Comparison of ENCODE assay signal across 18 cellular contexts in the genomic region with DNA sequence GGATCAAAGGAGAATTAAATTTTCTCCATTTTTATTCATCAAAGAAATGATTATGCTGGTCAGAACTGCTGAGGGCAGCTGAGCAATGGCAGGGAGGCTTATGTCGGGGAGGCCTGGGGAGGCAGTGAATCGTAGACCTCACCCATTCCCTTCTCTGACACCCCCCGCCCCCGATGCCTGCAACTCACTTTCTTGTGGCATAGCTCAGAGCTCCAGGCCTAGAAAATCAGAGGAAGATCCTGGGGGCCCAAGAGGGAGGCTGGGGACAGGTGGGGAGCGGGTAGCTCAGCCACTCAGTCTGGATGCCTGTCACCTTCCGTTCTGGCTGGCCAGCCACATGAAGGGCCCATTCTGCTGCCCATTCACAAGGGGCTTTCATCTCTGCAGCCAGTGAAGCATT.
"Had no signal": no experiment of that assay in that cellular context is flagged by ENCODE, and none has a peak within 500 bp of the region (broad histone marks: within the 10 kb centered on the region; RNA-seq: fewer than 3 reads in every experiment).

No MANE protein-coding gene starts in this region.

- H3K4me2 ChIP-seq: smooth muscle cell had no signal

- H3K27me3 ChIP-seq: adrenal gland, right lobe of liver, testis, upper lobe of left lung had no signal

- H3K4me3 Mint-ChIP-seq: activated CD4-positive, alpha-beta T cell treated with anti-CD3 and anti-CD28 coated beads, Interleukin-2, amount 10 ng/mL, durations not matched to agents 24 days and 14 days; activated naive CD4-positive, alpha-beta T cell treated with anti-CD3 and anti-CD28 coated beads, Interleukin-2, amount 10 ng/mL, durations not matched to agents 7 days and 5 days; naive thymus-derived CD8-positive, alpha-beta T cell; stimulated activated naive CD8-positive, alpha-beta T cell treated with anti-CD3 and anti-CD28 coated beads, Interleukin-15, amount 100 ng/mL, for 72 hours had no signal

- ATAC-seq: esophagus mucosa; left lobe of liver; naive thymus-derived CD8-positive, alpha-beta T cell; stimulated activated naive CD8-positive, alpha-beta T cell treated with anti-CD3 and anti-CD28 coated beads, Interleukin-15, amount 100 ng/mL, for 72 hours had no signal

- H3K9me3 Mint-ChIP-seq: activated CD4-positive, alpha-beta T cell treated with anti-CD3 and anti-CD28 coated beads, Interleukin-2, amount 10 ng/mL, durations not matched to agents 24 days and 14 days; activated naive CD4-positive, alpha-beta T cell treated with anti-CD3 and anti-CD28 coated beads, Interleukin-2, amount 10 ng/mL, durations not matched to agents 7 days and 5 days; naive thymus-derived CD8-positive, alpha-beta T cell; stimulated activated naive CD8-positive, alpha-beta T cell treated with anti-CD3 and anti-CD28 coated beads, Interleukin-15, amount 100 ng/mL, for 72 hours had no signal

- H3K27ac Mint-ChIP-seq: activated naive CD4-positive, alpha-beta T cell treated with anti-CD3 and anti-CD28 coated beads, Interleukin-2, amount 10 ng/mL, durations not matched to agents 7 days and 5 days had no signal

- H3K4me3 ChIP-seq: adrenal gland, right lobe of liver, smooth muscle cell, testis, upper lobe of left lung had no signal

- H3K36me3 ChIP-seq: adrenal gland, right lobe of liver had no signal

- FAIRE-seq: colon, islet of Langerhans had no signal

- H3K4me1 ChIP-seq: right lobe of liver had no signal

- H3K27me3 Mint-ChIP-seq: activated CD4-positive, alpha-beta T cell treated with anti-CD3 and anti-CD28 coated beads, Interleukin-2, amount 10 ng/mL, durations not matched to agents 24 days and 14 days; naive thymus-derived CD8-positive, alpha-beta T cell; stimulated activated naive CD8-positive, alpha-beta T cell treated with anti-CD3 and anti-CD28 coated beads, Interleukin-15, amount 100 ng/mL, for 72 hours had no signal

- H3K27ac ChIP-seq: right lobe of liver, testis had no signal

- DNase-seq: activated CD4-positive, alpha-beta T cell treated with anti-CD3 and anti-CD28 coated beads, Interleukin-2, amount 10 ng/mL, durations not matched to agents 24 days and 14 days; activated CD4-positive, CD25-positive, alpha-beta regulatory T cell; activated CD8-positive, alpha-beta memory T cell treated with anti-CD3 and anti-CD28 coated beads for 24 hours; activated naive CD4-positive, alpha-beta T cell treated with anti-CD3 and anti-CD28 coated beads, Interleukin-2, amount 10 ng/mL, durations not matched to agents 7 days and 5 days; adrenal gland; mammary epithelial cell; naive thymus-derived CD8-positive, alpha-beta T cell; stimulated activated CD4-positive, alpha-beta T cell treated with anti-CD3 and anti-CD28 coated beads, Interleukin-4, amount 100 ng/mL, for 4 hours; stimulated activated CD8-positive, alpha-beta memory T cell treated with anti-CD3 and anti-CD28 coated beads, Interleukin-4, amount 100 ng/mL, for 48 hours; stimulated activated naive CD8-positive, alpha-beta T cell treated with anti-CD3 and anti-CD28 coated beads, Interleukin-15, amount 100 ng/mL, for 72 hours; testis had no signal

- H3K36me3 Mint-ChIP-seq: naive thymus-derived CD8-positive, alpha-beta T cell had no signal

- H3K9me3 ChIP-seq: adrenal gland, right lobe of liver, testis, upper lobe of left lung had no signal
